ENCODE assay signal across 8 cellular contexts in genomic region chr3:120095226-120096165, GRCh38. TPM values are rescaled to one million over a fixed set of nuclear protein-coding genes. Genes with fewer than 3 reads are reported as not detected.
DNase-seq lines count a peak whose midpoint lies in the region; ATAC-seq and TF ChIP-seq lines count a peak whose summit lies in the region.

No MANE protein-coding gene starts in this region.

- intact Hi-C loops in activated T-helper 2 cell treated with anti-CD3 and anti-CD28 coated beads, Interferon-gamma antibody, Interleukin-2, Interleukin-4, amounts not matched to agents 10 μg/mL and 5 μg/mL and 100 μg/mL, durations not matched to agents 14 hours and 24 hours and 36 hours (cut with micrococcal nuclease): loop anchor here (1.0 to 10.0 kb wide), 10 partner anchors 52 to 647 kb away; partner anchors contain the start of genes CFAP91, COX17, GTF2E1 and LRRC58

- no peaks in the 10 kb centered on the region for H3K9me3 Mint-ChIP-seq in activated T-helper 2 cell treated with anti-CD3 and anti-CD28 coated beads, Interferon-gamma antibody, Interleukin-2, Interleukin-4, amounts not matched to agents 10 μg/mL and 5 μg/mL and 100 μg/mL, durations not matched to agents 14 hours and 24 hours and 36 hours
- H3K9me3 Mint-ChIP-seq in natural killer cell treated with Interleukin-12 subunit alpha and Interleukin-12 subunit beta and Interleukin-15 and Interleukin-18, amount 100 ng/mL, for 72 hours: no peaks in the 10 kb centered on the region

- peak; percentile 45 for ATAC-seq in GM21737 (IDR thresholded peaks at IDR 0.05; ENCODE audit: unreplicated experiment)
- ATAC-seq in natural killer cell treated with Interleukin-12 subunit alpha and Interleukin-12 subunit beta and Interleukin-15 and Interleukin-18, amount 100 ng/mL, for 72 hours: peak; percentile 61 to 63

- H3K27ac Mint-ChIP-seq in activated T-helper 2 cell treated with anti-CD3 and anti-CD28 coated beads, Interferon-gamma antibody, Interleukin-2, Interleukin-4, amounts not matched to agents 10 μg/mL and 5 μg/mL and 100 μg/mL, durations not matched to agents 14 hours and 24 hours and 36 hours: no peak overlapping the region
- H3K27ac Mint-ChIP-seq in natural killer cell treated with Interleukin-12 subunit alpha and Interleukin-12 subunit beta and Interleukin-15 and Interleukin-18, amount 100 ng/mL, for 72 hours: no peak overlapping the region

- no peaks in the 10 kb centered on the region for H3K27me3 Mint-ChIP-seq in activated T-helper 2 cell treated with anti-CD3 and anti-CD28 coated beads, Interferon-gamma antibody, Interleukin-2, Interleukin-4, amounts not matched to agents 10 μg/mL and 5 μg/mL and 100 μg/mL, durations not matched to agents 14 hours and 24 hours and 36 hours (ENCODE audit: low read depth)
- H3K27me3 Mint-ChIP-seq in natural killer cell treated with Interleukin-12 subunit alpha and Interleukin-12 subunit beta and Interleukin-15 and Interleukin-18, amount 100 ng/mL, for 72 hours: no peaks in the 10 kb centered on the region

- DNase-seq in Daoy (ENCODE audit: low read depth) (peak; percentile 96), KG1 (lab: John Stamatoyannopoulos, UW) (peak; percentile 91), RPMI7951 (ENCODE audit: low read depth) (peak; percentile 92), fibroblast of the aortic adventitia (ENCODE audit: low read depth) (peak; percentile 86)
- peak; percentile 89 for DNase-seq in activated T-helper 2 cell treated with anti-CD3 and anti-CD28 coated beads, Interferon-gamma antibody, Interleukin-2, Interleukin-4, amounts not matched to agents 10 μg/mL and 5 μg/mL and 100 μg/mL, durations not matched to agents 14 hours and 24 hours and 36 hours (ENCODE audit: low spot score)
- peak; percentile 90 for DNase-seq in natural killer cell treated with Interleukin-12 subunit alpha and Interleukin-12 subunit beta and Interleukin-15 and Interleukin-18, amount 100 ng/mL, for 72 hours (ENCODE audit: low spot score)
- peak; percentile 81 for DNase-seq in stimulated activated naive CD4-positive, alpha-beta T cell treated with Interleukin-2 at 50 U/mL for 16 hours (lab: John Stamatoyannopoulos, UW)

- no peak for TF ChIP-seq CTCF in fibroblast of the aortic adventitia (IDR thresholded peaks at IDR 0.05; ENCODE audit: insufficient read depth, low read length)

- H3K4me3 Mint-ChIP-seq in activated T-helper 2 cell treated with anti-CD3 and anti-CD28 coated beads, Interferon-gamma antibody, Interleukin-2, Interleukin-4, amounts not matched to agents 10 μg/mL and 5 μg/mL and 100 μg/mL, durations not matched to agents 14 hours and 24 hours and 36 hours (ENCODE audit: low read depth): no peak overlapping the region
- no peak overlapping the region for H3K4me3 Mint-ChIP-seq in natural killer cell treated with Interleukin-12 subunit alpha and Interleukin-12 subunit beta and Interleukin-15 and Interleukin-18, amount 100 ng/mL, for 72 hours

- H3K4me3 ChIP-seq in fibroblast of the aortic adventitia (ENCODE audit: low read depth, low read length): peak overlapping the region; percentile 85

- peaks cover 23% of the 10 kb centered on the region for H3K36me3 Mint-ChIP-seq in activated T-helper 2 cell treated with anti-CD3 and anti-CD28 coated beads, Interferon-gamma antibody, Interleukin-2, Interleukin-4, amounts not matched to agents 10 μg/mL and 5 μg/mL and 100 μg/mL, durations not matched to agents 14 hours and 24 hours and 36 hours (ENCODE audit: low read depth)
- peaks cover 11% of the 10 kb centered on the region for H3K36me3 Mint-ChIP-seq in natural killer cell treated with Interleukin-12 subunit alpha and Interleukin-12 subunit beta and Interleukin-15 and Interleukin-18, amount 100 ng/mL, for 72 hours

- H3K4me1 Mint-ChIP-seq in activated T-helper 2 cell treated with anti-CD3 and anti-CD28 coated beads, Interferon-gamma antibody, Interleukin-2, Interleukin-4, amounts not matched to agents 10 μg/mL and 5 μg/mL and 100 μg/mL, durations not matched to agents 14 hours and 24 hours and 36 hours (ENCODE audit: low read depth): peaks cover 20% of the 10 kb centered on the region
- peaks cover 9 to 15% of the 10 kb centered on the region in 2 donors for H3K4me1 Mint-ChIP-seq in natural killer cell treated with Interleukin-12 subunit alpha and Interleukin-12 subunit beta and Interleukin-15 and Interleukin-18, amount 100 ng/mL, for 72 hours (ENCODE audit: low read depth in 2 of 2)

RNA-seq across cellular contexts. Expression of gene GSK3B, which starts 1.2 kb away (rescaled TPM):
- total RNA-seq in Daoy (2014; rRNA removed; shearing (Covaris generic)): 53.7 and 56.2 TPM in 2 replicates
- 43.8 and 55.5 TPM in 2 replicates for total RNA-seq in RPMI7951 (2014; rRNA removed; shearing (Covaris generic))
- total RNA-seq in activated T-helper 2 cell treated with anti-CD3 and anti-CD28 coated beads, Interferon-gamma antibody, Interleukin-2, Interleukin-4, amounts not matched to agents 10 μg/mL and 5 μg/mL and 100 μg/mL, durations not matched to agents 14 hours and 24 hours and 36 hours: 34.4 and 35.7 TPM in 2 replicates
- 74.1 and 123 TPM in 2 replicates for total RNA-seq in fibroblast of the aortic adventitia (ENCODE audit: low replicate concordance)
- total RNA-seq in natural killer cell treated with Interleukin-12 subunit alpha and Interleukin-12 subunit beta and Interleukin-15 and Interleukin-18, amount 100 ng/mL, for 72 hours: 10 to 100 TPM; 43.9 to 44.3 TPM

Comparison
In these comparisons a context has a peak if more than half of its experiments do, and no peak if none do; other contexts are left out.
1. Peak in every context shown above with its lines: DNase-seq, ATAC-seq and H3K4me3 ChIP-seq.